Comparison of ENCODE assay signal across 8 cellular contexts in the genomic region with DNA sequence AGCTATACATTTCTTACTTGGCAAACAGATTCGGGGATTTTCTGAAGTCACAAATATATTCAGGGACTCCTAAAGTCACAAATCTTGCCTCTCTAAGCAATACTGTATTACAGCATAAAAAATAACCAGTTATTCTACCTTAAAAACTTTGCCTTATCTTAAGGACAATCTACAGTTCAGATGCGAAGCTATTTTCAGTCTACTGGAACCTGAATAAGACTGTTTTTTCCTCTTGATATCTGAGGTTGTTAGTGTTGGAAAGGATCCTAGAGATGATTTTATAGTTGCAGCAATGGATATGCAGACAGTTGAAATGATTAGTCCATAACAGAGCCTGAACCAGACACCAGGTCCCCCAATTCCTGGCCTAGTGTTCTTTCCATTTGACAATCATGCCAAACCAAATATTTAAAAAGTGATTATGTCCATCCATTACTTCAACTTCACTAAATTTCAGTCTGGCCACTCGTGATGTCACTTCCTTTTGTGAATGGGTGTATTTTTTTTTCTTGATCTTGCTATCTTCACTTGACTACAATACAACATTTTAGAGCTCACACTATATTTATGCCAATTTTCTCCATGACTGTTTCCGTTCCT. TPM values are rescaled to one million over a fixed set of nuclear protein-coding genes. Genes with fewer than 3 reads are reported as not detected.
DNase-seq lines count a peak whose midpoint lies in the region; ATAC-seq and TF ChIP-seq lines count a peak whose summit lies in the region.

No MANE protein-coding gene starts in this region.

- H3K27me3 ChIP-seq in mammary epithelial cell (ENCODE audit: insufficient read depth, low read length) (no peaks in the 10 kb centered on the region), mucosa of rectum (ENCODE audit: control insufficient read depth in 2 of 2, insufficient read depth in 2 of 2, low read length in 2 of 2) (peaks cover 0 to 3% of the 10 kb centered on the region in 2 donors)

- TSS peak; percentile 27 for BruUV-seq in mammary epithelial cell (replicated peaks; lab: Mats Ljungman, UMichigan)

- H3K4me1 ChIP-seq in mammary epithelial cell (ENCODE audit: insufficient read depth, low read length) (peaks cover 29% of the 10 kb centered on the region), mucosa of rectum (ENCODE audit: control insufficient read depth in 2 of 2, insufficient read depth in 2 of 2, low read length in 2 of 2) (peaks cover 4 to 5% of the 10 kb centered on the region in 2 donors)

- H3K79me2 ChIP-seq in mammary epithelial cell (ENCODE audit: insufficient read depth, low read length) = peaks cover 64% of the 10 kb centered on the region

- no peak for TF ChIP-seq CTCF in LNCaP clone FGC (IDR thresholded peaks at IDR 0.05; ENCODE audit: control insufficient read depth, extremely low read depth, insufficient read depth)
- no peak for TF ChIP-seq CTCF in mammary epithelial cell (conservative IDR thresholded peaks at IDR 0.05 in 1 of 2, IDR thresholded peaks at IDR 0.05 in 1 of 2; ENCODE audit: extremely low read depth in 1 of 2, insufficient read depth in 1 of 2, low read depth in 1 of 2, low read length in 2 of 2)

- H3K4me2 ChIP-seq in mammary epithelial cell (ENCODE audit: insufficient read depth, low read depth, low read length) = peak overlapping the region; percentile 93

- H3K9me3 ChIP-seq in mammary epithelial cell (replicated peaks; ENCODE audit: insufficient read depth, low read length) (no peaks in the 10 kb centered on the region), mucosa of rectum (ENCODE audit: control insufficient read depth in 2 of 2, low read length in 2 of 2) (no peaks in the 10 kb centered on the region)

- ATAC-seq in HG03097 (IDR thresholded peaks at IDR 0.05; ENCODE audit: low FRiP score, unreplicated experiment) (no peak), GM19455 (IDR thresholded peaks at IDR 0.05; ENCODE audit: unreplicated experiment) (no peak)

- H3K4me3 ChIP-seq in LNCaP clone FGC (ENCODE audit: low read depth, low read length) (no peak overlapping the region), mammary epithelial cell (replicated peaks in 1 of 3; ENCODE audit: insufficient read depth in 1 of 3, low read depth in 2 of 3, low read length in 3 of 3) (peak overlapping the region; percentile 84 to 88 (median 85)), mucosa of rectum (ENCODE audit: low read length in 2 of 2) (peak overlapping the region; percentile 27 to 75)

- CTCF ChIA-PET in mammary epithelial cell (lab: Charles Lee; ENCODE audit: low non-redundant PET) = no interaction called here

- DNase-seq in CD1c-positive myeloid dendritic cell (ENCODE audit: extremely low spot score) = peak; percentile 8
- peak; percentile 21 for DNase-seq in LNCaP clone FGC (ENCODE audit: low read depth)
- no peak for DNase-seq in mammary epithelial cell
- DNase-seq in iPS-NIHi7 (ENCODE audit: extremely low spot score) = no peak
- no peak for DNase-seq in GM19240 (ENCODE audit: insufficient read length, low spot score)

- H3K27ac ChIP-seq in mammary epithelial cell (ENCODE audit: insufficient read depth, low read depth, low read length) (peak overlapping the region; percentile 61), mucosa of rectum (ENCODE audit: low read depth in 2 of 2, low read length in 2 of 2) (no peak overlapping the region)

- in situ Hi-C loops in mammary epithelial cell (cut with MboI; ENCODE audit: low sequenced_read_pairs in 2 of 2) = no loop called here

- peak overlapping the region; percentile 90 for H2AFZ ChIP-seq in mammary epithelial cell (ENCODE audit: low read depth, low read length)

- intact Hi-C loops in mammary epithelial cell (cut with micrococcal nuclease) = loop anchor here (1.0 to 5.0 kb wide), 4 partner anchors 41 to 196 kb away; a partner anchor contains a TSS

- dilution Hi-C loops in mammary epithelial cell (cut with HindIII; ENCODE audit: low sequenced_read_pairs) = no loop called here

- H3K36me3 ChIP-seq in mammary epithelial cell (ENCODE audit: insufficient read depth, low read length) (no peaks in the 10 kb centered on the region), mucosa of rectum (ENCODE audit: control insufficient read depth in 2 of 2, insufficient read depth in 2 of 2, low read length in 2 of 2) (no peaks in the 10 kb centered on the region)

- 6% methylated on average over 4 of the region's 4 CpGs for WGBS in mammary epithelial cell (ENCODE audit: low coverage, missing lambda C conversion rate)

- H4K20me1 ChIP-seq in mammary epithelial cell (ENCODE audit: insufficient read depth, low read length) = no peaks in the 10 kb centered on the region

- H3K9ac ChIP-seq in mammary epithelial cell (ENCODE audit: insufficient read depth, low read length) (peak overlapping the region; percentile 87), mucosa of rectum (ENCODE audit: low read depth in 1 of 2, low read length in 2 of 2) (no peak overlapping the region)

RNA-seq across cellular contexts. Expression of a gene that starts 1.8 kb away (rescaled TPM):
- 10 to 100 TPM; 22.7 to 79.2 TPM for total RNA-seq in mammary epithelial cell
- polyA plus RNA-seq in mammary epithelial cell = 20.4 TPM
- polyA minus RNA-seq in mammary epithelial cell = 19.2 TPM

Comparison
In these comparisons a context has a peak if more than half of its experiments do, and no peak if none do; other contexts are left out.
1. DNase-seq: peak in CD1c-positive myeloid dendritic cell (single experiment) and LNCaP clone FGC (single experiment); none in mammary epithelial cell (single experiment), iPS-NIHi7 (single experiment) and GM19240 (single experiment).